ENCODE assay signal across 1 cellular context in the genomic region with DNA sequence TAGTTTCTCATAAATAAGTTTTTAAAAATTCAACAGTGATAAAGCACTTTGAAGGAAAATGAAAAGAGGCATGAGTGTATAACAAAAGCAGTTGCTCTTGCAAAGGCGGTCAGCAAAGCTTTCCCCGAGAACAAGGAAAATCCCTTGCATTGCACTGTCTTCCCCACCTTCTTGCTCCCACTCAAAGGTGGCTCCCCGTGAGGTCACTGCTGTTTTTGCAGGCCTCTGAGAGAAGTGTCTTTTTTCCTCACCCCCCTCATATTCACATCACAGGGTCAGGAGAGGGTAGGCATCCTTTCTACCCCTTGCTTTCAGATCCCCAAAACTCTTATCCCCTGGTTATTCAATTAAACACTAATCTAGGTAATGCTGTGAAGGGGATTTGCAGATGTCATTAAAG.
TF ChIP-seq lines count a peak whose summit lies in the region.

No MANE protein-coding gene starts in this region.

TF ChIP-seq in GM23338, 12 proteins besides CTCF, POLR2A, EP300 and RAD21 (continued from another document):
- TF ChIP-seq EZH2 (IDR thresholded peaks at IDR 0.05; ENCODE audit: low read depth, unreplicated experiment), result no peak
- no peak for TF ChIP-seq ZNF331 (CRISPR knock-in tag; IDR thresholded peaks at IDR 0.05; ENCODE audit: low read depth)
